In genomic region chr1:168135116-168135981, GRCh38 we compare ENCODE assay signal across 7 cellular contexts. TPM values are rescaled to one million over a fixed set of nuclear protein-coding genes. Genes with fewer than 3 reads are reported as not detected.
DNase-seq lines count a peak whose midpoint lies in the region; ATAC-seq and TF ChIP-seq lines count a peak whose summit lies in the region.

No MANE protein-coding gene starts in this region.

- H3K9me2 ChIP-seq in HCT116 (ENCODE audit: insufficient read depth), result no peaks in the 10 kb centered on the region

- H3K9ac ChIP-seq in HCT116 (ENCODE audit: low read length) (peak overlapping the region; percentile 62), skeletal muscle satellite cell (ENCODE audit: low read depth, low read length) (peak overlapping the region; percentile 56)

- RAD21 ChIA-PET in HCT116 (lab: Charles Lee; ENCODE audit: low non-redundant PET in 1 of 2, low total read pairs in 2 of 2, uncharacterized antibody in 2 of 2, unreplicated experiment in 2 of 2), result no interaction called here

- BruUV-seq in HCT116 (replicated peaks; lab: Mats Ljungman, UMichigan), result TSS peak; percentile 36

- ATAC-seq in HCT116, result peak; percentile 32
- no peak for ATAC-seq in GM18867 (IDR thresholded peaks at IDR 0.05; ENCODE audit: unreplicated experiment)

- H2AFZ ChIP-seq in HCT116 (ENCODE audit: low read depth, low read length, poor library complexity, severe bottlenecking), result peak overlapping the region; percentile 62

- no peak for TF ChIP-seq POLR2A in HCT116 (IDR thresholded peaks at IDR 0.05; ENCODE audit: borderline replicate concordance, extremely low read depth, insufficient read depth, insufficient read length)

- H3K4me2 ChIP-seq in HCT116 (ENCODE audit: low read length) (peak overlapping the region; percentile 89), skeletal muscle satellite cell (ENCODE audit: low read length) (peak overlapping the region; percentile 87)

- TF ChIP-seq CTCF in HCT116 (IDR thresholded peaks at IDR 0.05 in 2 of 3, conservative IDR thresholded peaks at IDR 0.05 in 1 of 3; ENCODE audit: borderline replicate concordance in 1 of 3, insufficient read depth in 1 of 3, low read depth in 2 of 3, low read length in 2 of 3) (no peak), fibroblast of villous mesenchyme (IDR thresholded peaks at IDR 0.05; ENCODE audit: insufficient read depth, low read depth, low read length) (no peak)

- peak overlapping the region; percentile 63; the same call in 1 of the 2 replicates for H3K27ac ChIP-seq in HCT116 (ENCODE audit: low read depth, low read length)
- H3K27ac ChIP-seq in SJCRH30, result peak overlapping the region; percentile 41; the same call in 1 of the 2 replicates

- TF ChIP-seq RAD21 in HCT116 (IDR thresholded peaks at IDR 0.05; ENCODE audit: low read depth), result no peak

- intact Hi-C loops in HCT116 (cut with micrococcal nuclease), result no loop called here

- no peaks in the 10 kb centered on the region for H3K9me3 ChIP-seq in HCT116 (ENCODE audit: control insufficient read depth in 1 of 2, insufficient read depth in 1 of 2, low read depth in 1 of 2, low read length in 2 of 2)
- no peaks in the 10 kb centered on the region for H3K9me3 ChIP-seq in SJCRH30 (replicated peaks)
- no peaks in the 10 kb centered on the region for H3K9me3 ChIP-seq in skeletal muscle satellite cell (replicated peaks; ENCODE audit: low read length)

- no peaks in the 10 kb centered on the region for H3K27me3 ChIP-seq in HCT116 (ENCODE audit: insufficient read depth, low read length)
- H3K27me3 ChIP-seq in SJCRH30, result no peaks in the 10 kb centered on the region
- H3K27me3 ChIP-seq in skeletal muscle satellite cell (ENCODE audit: control insufficient read depth, insufficient read depth, low read length), result no peaks in the 10 kb centered on the region

- peaks cover 11 to 26% of the 10 kb centered on the region in 2 experiments; a peak in 3 of 4 replicates for H3K4me1 ChIP-seq in HCT116 (ENCODE audit: control insufficient read depth in 1 of 2, insufficient read depth in 2 of 2, low read length in 2 of 2)
- no peaks in the 10 kb centered on the region for H3K4me1 ChIP-seq in SJCRH30
- peaks cover 12% of the 10 kb centered on the region for H3K4me1 ChIP-seq in skeletal muscle satellite cell (ENCODE audit: control insufficient read depth, insufficient read depth, low read length)

- POLR2A ChIA-PET in HCT116 (lab: Charles Lee), result no interaction called here

- no peak for DNase-seq in HCT116 (ENCODE audit: low read depth, low spot score)
- DNase-seq in SJCRH30, result peak; percentile 14 to 32
- DNase-seq in fibroblast of villous mesenchyme (ENCODE audit: low read depth), result no peak
- DNase-seq in SKM-1 treated with dmso at 0.1 percent for 144 hours (lab: John Stamatoyannopoulos, UW; ENCODE audit: unreplicated experiment), result no peak
- no peak for DNase-seq in stimulated activated CD8-positive, alpha-beta memory T cell treated with anti-CD3 and anti-CD28 coated beads, Interleukin-4, amount 100 ng/mL, for 48 hours

- H3K4me3 ChIP-seq in HCT116 (replicated peaks in 1 of 2; ENCODE audit: low read depth in 1 of 2, low read length in 2 of 2) (peak overlapping the region; percentile 61 to 66), SJCRH30 (peak overlapping the region; percentile 95), fibroblast of villous mesenchyme (ENCODE audit: low read depth, low read length) (peak overlapping the region; percentile 76), skeletal muscle satellite cell (ENCODE audit: low read length) (peak overlapping the region; percentile 69)

- H3K36me3 ChIP-seq in HCT116 (ENCODE audit: control insufficient read depth in 1 of 2, insufficient read depth in 2 of 2, low read length in 2 of 2), result no peaks in the 10 kb centered on the region
- H3K36me3 ChIP-seq in SJCRH30, result 0 out of 2 replicates have a peak, but pooled peaks cover 2% of the 10 kb centered on the region
- no peaks in the 10 kb centered on the region for H3K36me3 ChIP-seq in skeletal muscle satellite cell (ENCODE audit: insufficient read depth, low read length)

- CTCF ChIA-PET in HCT116 (lab: Charles Lee), result no interaction called here

- no peaks in the 10 kb centered on the region for H4K20me1 ChIP-seq in HCT116 (ENCODE audit: insufficient read depth)

- H3K79me2 ChIP-seq in HCT116 (ENCODE audit: insufficient read depth, low read length), result no peaks in the 10 kb centered on the region; the same call in 1 of the 2 replicates

TF ChIP-seq in HCT116, 20 proteins besides CTCF, POLR2A, EP300 and RAD21:
- TF ChIP-seq REST (IDR thresholded peaks at IDR 0.05; ENCODE audit: low read depth), result no peak
- no peak for TF ChIP-seq EZH2 (IDR thresholded peaks at IDR 0.05)
- no peak for TF ChIP-seq SP1 (IDR thresholded peaks at IDR 0.05; ENCODE audit: low read depth)
- no peak for TF ChIP-seq ATF3 (IDR thresholded peaks at IDR 0.05)
- no peak for TF ChIP-seq ELF1 (IDR thresholded peaks at IDR 0.05; ENCODE audit: borderline replicate concordance, low read depth)
- no peak for TF ChIP-seq CEBPB (IDR thresholded peaks at IDR 0.05; ENCODE audit: low read depth)
- TF ChIP-seq SIN3A (IDR thresholded peaks at IDR 0.05; ENCODE audit: low read depth), result no peak
- no peak for TF ChIP-seq EGR1 (IDR thresholded peaks at IDR 0.05; ENCODE audit: low read depth)
- no peak for TF ChIP-seq JUND (IDR thresholded peaks at IDR 0.05)
- TF ChIP-seq CBX3 (IDR thresholded peaks at IDR 0.05; ENCODE audit: low read depth), result no peak
- TF ChIP-seq EZH2phosphoT487 (IDR thresholded peaks at IDR 0.05; ENCODE audit: borderline replicate concordance), result no peak
- no peak for TF ChIP-seq ZNF274 (IDR thresholded peaks at IDR 0.05; ENCODE audit: low read depth, low read length)

RNA-seq across cellular contexts. Expression of gene GPR161, which starts 1.4 kb away (rescaled TPM):
- 13.7 TPM for total RNA-seq in HCT116 (2021; ENCODE audit: unreplicated experiment)
- 10.9 and 12.1 TPM in 2 replicates for polyA plus RNA-seq in HCT116 (2012)
- total RNA-seq in SJCRH30 (2014; rRNA removed; shearing (Covaris generic)), result 15.4 and 19.3 TPM in 2 replicates
- 11.3 and 13.0 TPM in 2 replicates for total RNA-seq in fibroblast of villous mesenchyme
- total RNA-seq in skeletal muscle satellite cell (2012; rRNA removed), result 2.8 and 3.9 TPM in 2 replicates

RNA-seq across cellular contexts. Expression of gene TIPRL, which starts 43.4 kb away (rescaled TPM):
- total RNA-seq in HCT116 (2021; ENCODE audit: unreplicated experiment) (36.4 TPM), fibroblast of villous mesenchyme (28.7 and 45.3 TPM in 2 replicates)
- 16.9 and 23.9 TPM in 2 replicates for polyA plus RNA-seq in HCT116 (2012)
- 36.9 and 41.5 TPM in 2 replicates for total RNA-seq in SJCRH30 (2014; rRNA removed; shearing (Covaris generic))
- 35.4 and 37.0 TPM in 2 replicates for total RNA-seq in skeletal muscle satellite cell (2012; rRNA removed)

Comparison
In these comparisons a context has a peak if more than half of its experiments do, and no peak if none do; other contexts are left out.
1. DNase-seq: peak in SJCRH30 (2 of 2); none in HCT116 (single experiment), fibroblast of villous mesenchyme (single experiment), SKM-1 treated with dmso at 0.1 percent for 144 hours (single experiment) and stimulated activated CD8-positive, alpha-beta memory T cell treated with anti-CD3 and anti-CD28 coated beads, Interleukin-4, amount 100 ng/mL, for 48 hours (single experiment).
2. Peak in every context shown above with its lines, with median percentiles within 50 percentile points of each other: H3K4me3 ChIP-seq.